Comparison of ENCODE assay signal across 13 cellular contexts in genomic region chr1:112445591-112445990, GRCh38. TPM values are rescaled to one million over a fixed set of nuclear protein-coding genes. Genes with fewer than 3 reads are reported as not detected.
DNase-seq lines count a peak whose midpoint lies in the region; TF ChIP-seq lines count a peak whose summit lies in the region.
"Had no signal": no experiment of that assay in that cellular context is flagged by ENCODE, and none has a peak within 500 bp of the region (broad histone marks: within the 10 kb centered on the region; RNA-seq: fewer than 3 reads in every experiment).

No MANE protein-coding gene starts in this region.

- peaks cover 3% of the 10 kb centered on the region for H4K20me1 ChIP-seq in osteoblast (ENCODE audit: insufficient read depth, low read length)

- H3K36me3 ChIP-seq in esophagus muscularis mucosa (peaks cover 0 to 17% (median 0%) of the 10 kb centered on the region in 4 donors), osteoblast (ENCODE audit: insufficient read depth, low read length) (peaks cover 24% of the 10 kb centered on the region)

- TF ChIP-seq EP300 in esophagus muscularis mucosa (IDR thresholded peaks at IDR 0.05) = no peak

- WGBS in esophagus muscularis mucosa = 52% methylated on average over 1 of the region's 1 CpG

- TF ChIP-seq CTCF in esophagus muscularis mucosa (IDR thresholded peaks at IDR 0.05) = no peak
- no peak for TF ChIP-seq CTCF in osteoblast (IDR thresholded peaks at IDR 0.05; ENCODE audit: extremely low read depth, low read depth, low read length)

- peak; percentile 23 for DNase-seq in ELR (ENCODE audit: low read depth)
- DNase-seq in M059J (ENCODE audit: low read depth) = peak; percentile 3
- no peak for DNase-seq in esophagus muscularis mucosa (ENCODE audit: extremely low spot score)
- no peak for DNase-seq in osteoblast (ENCODE audit: insufficient read length, low spot score, missing footprints)
- DNase-seq in OCI-M2 (lab: John Stamatoyannopoulos, UW; ENCODE audit: unreplicated experiment) = no peak
- DNase-seq in GDM1 (lab: John Stamatoyannopoulos, UW) = no peak
- no peak for DNase-seq in GF-D8 (lab: John Stamatoyannopoulos, UW)
- DNase-seq: AML-193, Karpas-422, NCI-H1417, NCI-H2029, NCI-H510A treated with DMSO at 0.1 percent for 48 hours, SHP77 treated with DMSO at 0.1 percent for 48 hours had no signal

- peak overlapping the region; percentile 4 for H3K4me2 ChIP-seq in osteoblast (ENCODE audit: insufficient read depth, low read length)

- no peaks in the 10 kb centered on the region for H3K27me3 ChIP-seq in esophagus muscularis mucosa
- H3K27me3 ChIP-seq in osteoblast (ENCODE audit: insufficient read depth, low read length) = no peaks in the 10 kb centered on the region

- no peak overlapping the region for H2AFZ ChIP-seq in osteoblast (ENCODE audit: low read length)

- H3K9me3 ChIP-seq in esophagus muscularis mucosa (no peaks in the 10 kb centered on the region), osteoblast (ENCODE audit: low read depth, low read length) (no peaks in the 10 kb centered on the region)

- TF ChIP-seq POLR2A in esophagus muscularis mucosa (IDR thresholded peaks at IDR 0.05; ENCODE audit: low read depth) = no peak

- intact Hi-C loops in esophagus muscularis mucosa (cut with DNase I) = no loop called here

- H3K27ac ChIP-seq in esophagus muscularis mucosa (replicated peaks in 1 of 4) (peak overlapping the region in 3 of 4 donors; percentile 6 to 60 (median 25)), osteoblast (ENCODE audit: low read depth, low read length) (peak overlapping the region; percentile 92)

- H3K4me3 ChIP-seq in esophagus muscularis mucosa (no peak overlapping the region), osteoblast (ENCODE audit: insufficient read depth, low read length) (no peak overlapping the region)

- H3K4me1 ChIP-seq in esophagus muscularis mucosa = peaks cover 11 to 88% (median 66%) of the 10 kb centered on the region in 4 donors
- peaks cover 33% of the 10 kb centered on the region for H3K4me1 ChIP-seq in osteoblast (ENCODE audit: insufficient read depth, low read length)

- H3K79me2 ChIP-seq in osteoblast (ENCODE audit: insufficient read depth, low read length) = peaks cover 53% of the 10 kb centered on the region

RNA-seq across cellular contexts. Expression of gene CTTNBP2NL, which starts 49.6 kb away (rescaled TPM):
- 13.5 and 17.2 TPM in 2 replicates for total RNA-seq in M059J (2014; rRNA removed; shearing (Covaris generic))
- total RNA-seq in esophagus muscularis mucosa (10 to 100 TPM; 16.2 to 26.9 (median 19.0) TPM), osteoblast (29.5 and 32.2 TPM in 2 replicates)

Comparison
In these comparisons a context has a peak if more than half of its experiments do, and no peak if none do; other contexts are left out.
1. DNase-seq: peak in ELR (single experiment) and M059J (single experiment); none in esophagus muscularis mucosa (single experiment), osteoblast (single experiment), OCI-M2 (single experiment), GDM1 (single experiment) and GF-D8 (single experiment).